ENCODE assay signal across 31 cellular contexts in genomic region chr7:72127136-72127535, GRCh38.
A peak's percentile ranks its signal among the peaks of the same experiment; 100 is the strongest.
DNase-seq lines count a peak whose midpoint lies in the region; ATAC-seq lines count a peak whose summit lies in the region.
"Had no signal": no experiment of that assay in that cellular context is flagged by ENCODE, and none has a peak within 500 bp of the region (broad histone marks: within the 10 kb centered on the region; RNA-seq: fewer than 3 reads in every experiment).

No MANE protein-coding gene starts in this region.

- H3K79me2 ChIP-seq in trophoblast cell (ENCODE audit: control insufficient read depth, insufficient read depth, low read length, poor library complexity): no peaks in the 10 kb centered on the region

- H3K27ac ChIP-seq in caudate nucleus (ENCODE audit: low read depth, low read length) (peak overlapping the region; percentile 52), trophoblast cell (ENCODE audit: low read depth, low read length) (no peak overlapping the region)
- H3K27ac ChIP-seq: 22Rv1; A549; BLaER1; BLaER1 treated with 17β-estradiol and CSF1 and Interleukin-3, amounts not matched to agents 10 nM and 100 nM; C4-2B had no signal

- no peak overlapping the region for H3K18ac ChIP-seq in trophoblast cell (ENCODE audit: low read length)

- H2AFZ ChIP-seq in trophoblast cell (ENCODE audit: insufficient read depth, low read length, poor library complexity): no peak overlapping the region

- no peak for ATAC-seq in GM21619 (IDR thresholded peaks at IDR 0.05; ENCODE audit: unreplicated experiment)
- ATAC-seq: A549; CD8-positive, alpha-beta T cell had no signal

- intact Hi-C loops in head of caudate nucleus (cut with DNase I): no loop called here

- no peak overlapping the region for H2BK120ac ChIP-seq in trophoblast cell (ENCODE audit: insufficient read depth, low read length, poor library complexity)

- H3K4me2 ChIP-seq in trophoblast cell (ENCODE audit: low read length): no peak overlapping the region
- H3K4me2 ChIP-seq: A549; BLaER1; BLaER1 treated with 17β-estradiol and CSF1 and Interleukin-3, amounts not matched to agents 10 nM and 100 nM had no signal

- H3K36me3 ChIP-seq in trophoblast cell (ENCODE audit: control insufficient read depth in 1 of 2, insufficient read depth in 2 of 2, low read length in 2 of 2): no peaks in the 10 kb centered on the region
- H3K36me3 ChIP-seq: BE2C; BLaER1; BLaER1 treated with 17β-estradiol and CSF1 and Interleukin-3, amounts not matched to agents 10 nM and 100 nM had no signal

- H3K14ac ChIP-seq in trophoblast cell (ENCODE audit: low read length): no peak overlapping the region

- H3K23ac ChIP-seq in trophoblast cell (ENCODE audit: low read length): no peak overlapping the region

- no peak overlapping the region for H2AK5ac ChIP-seq in trophoblast cell (ENCODE audit: low read length)

- peak in 26 of 61 donors; percentile 2 to 70 (median 26) for DNase-seq in caudate nucleus (lab: John Stamatoyannopoulos, UW)
- peak in 31 of 42 donors; percentile 9 to 81 (median 48) for DNase-seq in head of caudate nucleus
- no peak for DNase-seq in trophoblast cell
- DNase-seq in NCI-H1105 treated with DMSO at 0.1 percent for 48 hours (lab: John Stamatoyannopoulos, UW): no peak
- DNase-seq in stimulated activated CD4-positive, alpha-beta T cell treated with anti-CD3 and anti-CD28 coated beads, Interleukin-4, amount 100 ng/mL, for 1 hour: no peak
- DNase-seq: 8988T; ACHN; AML-193; BE2C; C1 segment of cervical spinal cord; Caco-2; Calu3; CD4-positive, alpha-beta memory T cell; CD4-positive, alpha-beta T cell; CD4-positive, CD25-positive, alpha-beta regulatory T cell; CD8-positive, alpha-beta memory T cell; CD8-positive, alpha-beta T cell; COR-L47; DMS 273 treated with DMSO at 0.1 percent for 48 hours; DMS153; DMS53; DMS79; DMS79 treated with DMSO at 0.1 percent for 48 hours; DND-41; EL had no signal

- H4K91ac ChIP-seq in trophoblast cell (ENCODE audit: low read depth, low read length): no peak overlapping the region

- no peak overlapping the region for H3K4ac ChIP-seq in trophoblast cell (ENCODE audit: low read depth, low read length)

- no peaks in the 10 kb centered on the region for H3K27me3 ChIP-seq in trophoblast cell (ENCODE audit: insufficient read depth, low read length)
- H3K27me3 ChIP-seq: BE2C; BLaER1; BLaER1 treated with 17β-estradiol and CSF1 and Interleukin-3, amounts not matched to agents 10 nM and 100 nM had no signal

- no peak overlapping the region for H3K4me3 ChIP-seq in trophoblast cell (ENCODE audit: low read depth, low read length)
- H3K4me3 ChIP-seq: A549; BLaER1; BLaER1 treated with 17β-estradiol and CSF1 and Interleukin-3, amounts not matched to agents 10 nM and 100 nM had no signal

- no peak overlapping the region for H2BK5ac ChIP-seq in trophoblast cell (ENCODE audit: low read depth, low read length, poor library complexity)

- no peaks in the 10 kb centered on the region for H3K79me1 ChIP-seq in trophoblast cell (ENCODE audit: low read length)

- H3K9ac ChIP-seq in trophoblast cell (ENCODE audit: low read length): peak overlapping the region; percentile 5
- H3K9ac ChIP-seq: BLaER1; BLaER1 treated with 17β-estradiol and CSF1 and Interleukin-3, amounts not matched to agents 10 nM and 100 nM had no signal

- no peak overlapping the region for H4K8ac ChIP-seq in trophoblast cell (ENCODE audit: low read depth, low read length)

- H2BK12ac ChIP-seq in trophoblast cell (ENCODE audit: low read length): no peak overlapping the region

- no peaks in the 10 kb centered on the region for H3K4me1 ChIP-seq in trophoblast cell (ENCODE audit: control insufficient read depth in 1 of 2, insufficient read depth in 2 of 2, low read length in 2 of 2)
- H3K4me1 ChIP-seq: A549; BE2C; BLaER1; BLaER1 treated with 17β-estradiol and CSF1 and Interleukin-3, amounts not matched to agents 10 nM and 100 nM; Caco-2 had no signal

- H4K12ac ChIP-seq in trophoblast cell (ENCODE audit: low read depth, low read length): no peak overlapping the region

- no CpG with 5 or more reads among the region's 1 CpG for WGBS in trophoblast cell (ENCODE audit: extremely low coverage, insufficient coverage, insufficient read length)

- no peaks in the 10 kb centered on the region for H3K9me3 ChIP-seq in trophoblast cell (ENCODE audit: insufficient read depth, low read depth, low read length)
- H3K9me3 ChIP-seq: A549, BE2C, Caco-2 had no signal

Comparison
In these comparisons a context has a peak if more than half of its experiments do, and no peak if none do; other contexts are left out.
1. DNase-seq: peak in head of caudate nucleus (31 of 42); none in trophoblast cell (0 of 2), NCI-H1105 treated with DMSO at 0.1 percent for 48 hours (single experiment) and stimulated activated CD4-positive, alpha-beta T cell treated with anti-CD3 and anti-CD28 coated beads, Interleukin-4, amount 100 ng/mL, for 1 hour (single experiment).